ENCODE assay signal across 8 cellular contexts in the genomic region with DNA sequence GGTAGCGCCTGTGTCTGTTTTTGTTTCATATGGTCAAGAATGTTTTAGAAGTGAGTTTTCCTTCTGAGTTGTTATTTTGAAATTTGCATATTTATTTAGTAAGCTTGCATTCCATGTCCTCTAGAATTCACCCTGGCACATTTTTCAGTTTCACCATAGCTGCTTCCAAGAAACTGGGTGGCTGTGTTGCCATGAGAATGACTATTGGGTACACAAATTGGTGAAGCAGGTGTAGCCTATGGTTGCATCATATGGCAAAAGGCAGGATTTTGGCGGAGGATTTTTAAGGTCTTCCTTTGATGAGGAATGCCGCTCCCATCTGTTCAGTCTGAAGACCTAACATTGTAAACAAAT. TPM values are rescaled to one million over a fixed set of nuclear protein-coding genes. Genes with fewer than 3 reads are reported as not detected.
DNase-seq lines count a peak whose midpoint lies in the region; ATAC-seq and TF ChIP-seq lines count a peak whose summit lies in the region.

No MANE protein-coding gene starts in this region.

- H3K4me2 ChIP-seq in OCI-LY7 (ENCODE audit: low read length) (peak overlapping the region; percentile 82), osteoblast (ENCODE audit: insufficient read depth, low read length) (peak overlapping the region; percentile 99)

- intact Hi-C loops in OCI-LY7 (cut with micrococcal nuclease; ENCODE audit: unreplicated experiment): no loop called here

- H3K79me2 ChIP-seq in OCI-LY7 (ENCODE audit: insufficient read depth, low read depth, low read length) (peaks cover 63% of the 10 kb centered on the region), osteoblast (ENCODE audit: insufficient read depth, low read length) (peaks cover 54% of the 10 kb centered on the region)

- no peak overlapping the region for H2AFZ ChIP-seq in OCI-LY7 (ENCODE audit: low read length)
- H2AFZ ChIP-seq in osteoblast (ENCODE audit: low read length): no peak overlapping the region

- H3K9me3 ChIP-seq in OCI-LY7 (ENCODE audit: low read length): no peaks in the 10 kb centered on the region
- no peaks in the 10 kb centered on the region for H3K9me3 ChIP-seq in endocrine pancreas (ENCODE audit: control insufficient read depth, low read length)
- no peaks in the 10 kb centered on the region for H3K9me3 ChIP-seq in osteoblast (ENCODE audit: low read depth, low read length)

- H3K27ac ChIP-seq in OCI-LY7 (ENCODE audit: low read depth, low read length, poor library complexity, severe bottlenecking): peak overlapping the region; percentile 94
- peak overlapping the region; percentile 94 for H3K27ac ChIP-seq in osteoblast (ENCODE audit: low read depth, low read length)

- no peak for ATAC-seq in HG03139 (IDR thresholded peaks at IDR 0.05; ENCODE audit: unreplicated experiment)
- no peak for ATAC-seq in GM19395 (IDR thresholded peaks at IDR 0.05; ENCODE audit: unreplicated experiment)

- peaks cover 66% of the 10 kb centered on the region for H3K4me1 ChIP-seq in OCI-LY7 (ENCODE audit: insufficient read depth, low read length, poor library complexity, severe bottlenecking)
- peaks cover 17% of the 10 kb centered on the region for H3K4me1 ChIP-seq in endocrine pancreas (ENCODE audit: control insufficient read depth, insufficient read depth, low read length)
- peaks cover 27% of the 10 kb centered on the region for H3K4me1 ChIP-seq in osteoblast (ENCODE audit: insufficient read depth, low read length)

- H4K20me1 ChIP-seq in OCI-LY7 (ENCODE audit: insufficient read depth, low read length) (peaks cover 47% of the 10 kb centered on the region), osteoblast (ENCODE audit: insufficient read depth, low read length) (peaks cover 42% of the 10 kb centered on the region)

- no peaks in the 10 kb centered on the region for H3K27me3 ChIP-seq in endocrine pancreas (ENCODE audit: control insufficient read depth, insufficient read depth, low read length)
- no peaks in the 10 kb centered on the region for H3K27me3 ChIP-seq in osteoblast (ENCODE audit: insufficient read depth, low read length)

- no peak for TF ChIP-seq CTCF in OCI-LY7 (conservative IDR thresholded peaks at IDR 0.05; ENCODE audit: low read length)
- TF ChIP-seq CTCF in osteoblast (IDR thresholded peaks at IDR 0.05; ENCODE audit: extremely low read depth, low read depth, low read length): no peak

- H3K4me3 ChIP-seq in OCI-LY7 (ENCODE audit: low read depth, low read length, poor library complexity, severe bottlenecking): peak overlapping the region; percentile 95
- peak overlapping the region; percentile 99 for H3K4me3 ChIP-seq in endocrine pancreas (ENCODE audit: control insufficient read depth, insufficient read depth, low read length)
- H3K4me3 ChIP-seq in osteoblast (ENCODE audit: insufficient read depth, low read length): peak overlapping the region; percentile 92

- CTCF ChIA-PET in OCI-LY7 (lab: Charles Lee; ENCODE audit: unreplicated experiment): interaction anchor here (0.8 kb wide), 1 partner anchor 19 kb away, joined by 3 read pairs; no protein-coding TSS in a partner anchor

- no TSS peak for BruUV-seq in OCI-LY7 (replicated peaks; lab: Mats Ljungman, UMichigan)

- DNase-seq in DMS 273 (lab: John Stamatoyannopoulos, UW; ENCODE audit: unreplicated experiment): peak; percentile 57
- no peak for DNase-seq in OCI-LY7 (ENCODE audit: low spot score)
- DNase-seq in osteoblast (ENCODE audit: insufficient read length, low spot score, missing footprints): no peak
- DNase-seq in 8988T: no peak
- DNase-seq in NCI-H526 treated with DMSO at 0.1 percent for 48 hours (lab: John Stamatoyannopoulos, UW): no peak

- H3K9ac ChIP-seq in endocrine pancreas (ENCODE audit: control insufficient read depth, insufficient read depth, low read length): peak overlapping the region; percentile 88

- POLR2A ChIA-PET in OCI-LY7 (lab: Charles Lee): interaction anchor here (9.8 kb wide), 1 partner anchor 17 kb away, joined by 256 read pairs; no protein-coding TSS in a partner anchor

- no peaks in the 10 kb centered on the region for H3K9me2 ChIP-seq in OCI-LY7 (ENCODE audit: insufficient read depth, low read length)

- H3K36me3 ChIP-seq in OCI-LY7 (ENCODE audit: insufficient read depth, low read length) (peaks cover 62% of the 10 kb centered on the region), endocrine pancreas (ENCODE audit: control insufficient read depth, insufficient read depth, low read length) (peaks cover 3% of the 10 kb centered on the region), osteoblast (ENCODE audit: insufficient read depth, low read length) (peaks cover 47% of the 10 kb centered on the region)

RNA-seq across cellular contexts. Expression of gene HERPUD1, which starts 1.3 kb away (rescaled TPM):
- 121 and 140 TPM in 2 replicates for total RNA-seq in OCI-LY7 (2014; rRNA removed; shearing (Covaris generic))
- 294 and 342 TPM in 2 replicates for total RNA-seq in OCI-LY7 (2022)
- 190 and 209 TPM in 2 replicates for total RNA-seq in osteoblast

RNA-seq across cellular contexts. Expression of gene CETP, which starts 28.5 kb away (rescaled TPM):
- total RNA-seq in OCI-LY7 (2014; rRNA removed; shearing (Covaris generic)): 0.54 and 0.67 TPM in 2 replicates
- 0.41 and 0.65 TPM in 2 replicates for total RNA-seq in OCI-LY7 (2022)
- total RNA-seq in osteoblast: not detected in 2 replicates

RNA-seq across cellular contexts. Expression of gene NLRC5, which starts 56.1 kb away (rescaled TPM):
- total RNA-seq in OCI-LY7 (2014; rRNA removed; shearing (Covaris generic)): 156 and 199 TPM in 2 replicates
- total RNA-seq in OCI-LY7 (2022) (305 and 310 TPM in 2 replicates), osteoblast (52.1 and 57.2 TPM in 2 replicates)
